1 cellular context compared by ENCODE assay signal in genomic region chr15:80906159-80906775, GRCh38.
TF ChIP-seq lines count a peak whose summit lies in the region.

No MANE protein-coding gene starts in this region.

TF ChIP-seq in SK-N-SH treated with all-trans-retinoic acid at 6 μM for 48 hours, 23 proteins besides CTCF, POLR2A, EP300 and RAD21 (continued from another document):
- no peak for TF ChIP-seq POU6F1 (CRISPR knock-in tag; IDR thresholded peaks at IDR 0.05; ENCODE audit: borderline replicate concordance, low read depth)
- no peak for TF ChIP-seq ARNTL (CRISPR knock-in tag; IDR thresholded peaks at IDR 0.05; ENCODE audit: borderline replicate concordance, low read depth)
- TF ChIP-seq PPARA (CRISPR knock-in tag; IDR thresholded peaks at IDR 0.05; ENCODE audit: borderline replicate concordance): no peak
- no peak for TF ChIP-seq ZC3H10 (CRISPR knock-in tag; IDR thresholded peaks at IDR 0.05)
- no peak for TF ChIP-seq SNAI2 (CRISPR knock-in tag; IDR thresholded peaks at IDR 0.05)
- no peak for TF ChIP-seq ZFP30 (CRISPR knock-in tag; IDR thresholded peaks at IDR 0.05)
- no peak for TF ChIP-seq ESRRG (CRISPR knock-in tag; IDR thresholded peaks at IDR 0.05)
- TF ChIP-seq TSHZ2 (CRISPR knock-in tag; IDR thresholded peaks at IDR 0.05): no peak
- TF ChIP-seq GLIS3 (CRISPR knock-in tag; IDR thresholded peaks at IDR 0.05): no peak
